1 cellular context compared by ENCODE assay signal in genomic region chr9:96214639-96215038, GRCh38.
TF ChIP-seq lines count a peak whose summit lies in the region.

No MANE protein-coding gene starts in this region.

TF ChIP-seq in K562, 482 proteins besides CTCF, POLR2A, EP300 and RAD21 (continued from another document):
- TF ChIP-seq FOXP4 (CRISPR knock-in tag; IDR thresholded peaks at IDR 0.05; ENCODE audit: borderline replicate concordance): no peak
- no peak for TF ChIP-seq CSDE1 (IDR thresholded peaks at IDR 0.05)
- no peak for TF ChIP-seq SMARCB1 (IDR thresholded peaks at IDR 0.05; ENCODE audit: insufficient read length, low read depth)
- no peak for TF ChIP-seq NFYB (IDR thresholded peaks at IDR 0.05; ENCODE audit: extremely low read depth, insufficient read length)
- no peak for TF ChIP-seq ZNF584 (CRISPR knock-in tag; IDR thresholded peaks at IDR 0.05; ENCODE audit: low read depth)
- peak; percentile 61 for TF ChIP-seq ZNF316 (IDR thresholded peaks at IDR 0.05)
- TF ChIP-seq FOXM1 (IDR thresholded peaks at IDR 0.05; ENCODE audit: low read depth): no peak
- no peak for TF ChIP-seq FOXM1 (CRISPR knock-in tag; IDR thresholded peaks at IDR 0.05; ENCODE audit: low read depth)
- no peak for TF ChIP-seq HDAC3 (IDR thresholded peaks at IDR 0.05; ENCODE audit: borderline replicate concordance, partially characterized antibody)
- TF ChIP-seq THRA (IDR thresholded peaks at IDR 0.05): no peak
- TF ChIP-seq CREBBP (IDR thresholded peaks at IDR 0.05; ENCODE audit: low read depth, low read length): no peak
- TF ChIP-seq MAFF (IDR thresholded peaks at IDR 0.05; ENCODE audit: low read length): peak; percentile 75
- no peak for TF ChIP-seq BRD4 (IDR thresholded peaks at IDR 0.05)
- TF ChIP-seq STAT6 (CRISPR knock-in tag; IDR thresholded peaks at IDR 0.05): no peak
- TF ChIP-seq ZNF76 (CRISPR knock-in tag; IDR thresholded peaks at IDR 0.05; ENCODE audit: borderline replicate concordance): no peak
- TF ChIP-seq BCOR (IDR thresholded peaks at IDR 0.05): no peak
- no peak for TF ChIP-seq POLR2AphosphoS5 (IDR thresholded peaks at IDR 0.05; ENCODE audit: control insufficient read depth, insufficient read depth, low read depth, low read length)
- TF ChIP-seq CBFA2T2 (conservative IDR thresholded peaks at IDR 0.05): no peak
- TF ChIP-seq TSHZ1 (CRISPR knock-in tag; IDR thresholded peaks at IDR 0.05): no peak
- TF ChIP-seq ZNF280A (IDR thresholded peaks at IDR 0.05; ENCODE audit: low read depth, partially characterized antibody): no peak
- no peak for TF ChIP-seq ATF3 (IDR thresholded peaks at IDR 0.05)
- no peak for TF ChIP-seq ATF3 (CRISPR knock-in tag; conservative IDR thresholded peaks at IDR 0.05)
- no peak for TF ChIP-seq ZNF551 (CRISPR knock-in tag; IDR thresholded peaks at IDR 0.05)
- TF ChIP-seq ZBTB7A (IDR thresholded peaks at IDR 0.05; ENCODE audit: borderline replicate concordance, control insufficient read depth, low read depth, low read length): no peak
- TF ChIP-seq TBP (optimal IDR thresholded peaks at IDR 0.05; ENCODE audit: low read depth, low read length): no peak
- TF ChIP-seq MAZ (CRISPR knock-in tag; conservative IDR thresholded peaks at IDR 0.05 in 1 of 2, IDR thresholded peaks at IDR 0.05 in 1 of 2): no peak
- no peak for TF ChIP-seq BRCA1 (IDR thresholded peaks at IDR 0.05)
- no peak for TF ChIP-seq BRCA1 (CRISPR knock-in tag; IDR thresholded peaks at IDR 0.05)
- no peak for TF ChIP-seq SNIP1 (IDR thresholded peaks at IDR 0.05; ENCODE audit: low read depth)
- TF ChIP-seq E2F1 (CRISPR knock-in tag; IDR thresholded peaks at IDR 0.05): no peak
- TF ChIP-seq ETV5 (CRISPR knock-in tag; IDR thresholded peaks at IDR 0.05; ENCODE audit: low read depth): no peak
- TF ChIP-seq MAFG (tag; conservative IDR thresholded peaks at IDR 0.05): peak; percentile 58
- TF ChIP-seq BMI1 (IDR thresholded peaks at IDR 0.05; ENCODE audit: low read length): no peak
- TF ChIP-seq ARID4B (CRISPR knock-in tag; IDR thresholded peaks at IDR 0.05): no peak
- TF ChIP-seq MAFK (IDR thresholded peaks at IDR 0.05; ENCODE audit: low read length): peak; percentile 72
- no peak for TF ChIP-seq PRMT5 (CRISPR knock-in tag; IDR thresholded peaks at IDR 0.05)
- no peak for TF ChIP-seq FOXJ2 (tag; IDR thresholded peaks at IDR 0.05)
- no peak for TF ChIP-seq CEBPB (tag; IDR thresholded peaks at IDR 0.05)
- no peak for TF ChIP-seq PTBP1 (IDR thresholded peaks at IDR 0.05; ENCODE audit: low read depth, low read length)
